ENCODE assay signal across 28 cellular contexts in genomic region chr2:131366643-131367042, GRCh38. TPM values are rescaled to one million over a fixed set of nuclear protein-coding genes. Genes with fewer than 3 reads are reported as not detected.
"Had no signal": no experiment of that assay in that cellular context is flagged by ENCODE, and none has a peak within 500 bp of the region (broad histone marks: within the 10 kb centered on the region; RNA-seq: fewer than 3 reads in every experiment).

No MANE protein-coding gene starts in this region.

- H3K4me1 ChIP-seq: colonic mucosa, esophagus squamous epithelium, gastrocnemius medialis, left lung, lower lobe of right lung had no signal

- H3K27ac ChIP-seq: colonic mucosa, epithelial cell of prostate, esophagus squamous epithelium, gastrocnemius medialis, heart right ventricle, left lung, lower lobe of right lung had no signal

- DNase-seq: colonic mucosa; cortex of kidney; effector CD8-positive, alpha-beta T cell; effector memory CD8-positive, alpha-beta T cell; endodermal cell; erythroblast; esophagus squamous epithelium; foreskin fibroblast; foreskin melanocyte; gastrocnemius medialis; glutamatergic neuron; head of caudate nucleus; heart right ventricle; hippocampal formation; left cardiac atrium; left ventricle myocardium superior; lower lobe of right lung; mesenchymal stem cell had no signal

- H3K4me3 Mint-ChIP-seq: dendritic cell treated with granulocyte-macrophage colony-stimulating factor and Interleukin-4, amounts not matched to agents 40 ng/mL and 50 ng/mL, for 4 days; effector memory CD8-positive, alpha-beta T cell; endodermal cell; mesothelial cell of epicardium had no signal

- ATAC-seq: effector memory CD8-positive, alpha-beta T cell; esophagus mucosa; gastrocnemius medialis; left cardiac atrium; left lung; left ventricle myocardium superior; mucosa of descending colon had no signal

- H3K9me3 ChIP-seq: colonic mucosa, esophagus squamous epithelium, gastrocnemius medialis, heart right ventricle, left lung, lower lobe of right lung, mucosa of descending colon had no signal

- H3K36me3 ChIP-seq: colonic mucosa, esophagus squamous epithelium, gastrocnemius medialis, heart right ventricle, left lung, lower lobe of right lung had no signal

- H3K27me3 ChIP-seq: colonic mucosa had no signal

- H3K9me3 Mint-ChIP-seq: dendritic cell treated with granulocyte-macrophage colony-stimulating factor and Interleukin-4, amounts not matched to agents 40 ng/mL and 50 ng/mL, for 4 days; effector memory CD8-positive, alpha-beta T cell; mesothelial cell of epicardium had no signal

- H3K4me3 ChIP-seq: colonic mucosa, esophagus squamous epithelium, gastrocnemius medialis, heart right ventricle, left lung, lower lobe of right lung, mucosa of descending colon had no signal

- H3K27ac Mint-ChIP-seq: dendritic cell treated with granulocyte-macrophage colony-stimulating factor and Interleukin-4, amounts not matched to agents 40 ng/mL and 50 ng/mL, for 4 days; effector memory CD8-positive, alpha-beta T cell; endodermal cell; mesothelial cell of epicardium had no signal

- H3K36me3 Mint-ChIP-seq: mesothelial cell of epicardium had no signal

RNA-seq across cellular contexts. Expression of gene RAB6D, which starts 2.7 kb away (rescaled TPM):
- total RNA-seq: dermis microvascular lymphatic vessel endothelial cell, esophagus mucosa, gastrocnemius medialis, glomerular endothelial cell, left lung, lower leg skin, lower lobe of right lung, lung microvascular endothelial cell, mesothelial cell of epicardium had no signal
